ENCODE assay signal across 1 cellular context in genomic region chr1:231058416-231059109, GRCh38.
TF ChIP-seq lines count a peak whose summit lies in the region.

No MANE protein-coding gene starts in this region.

TF ChIP-seq in GM12878, 131 proteins besides CTCF, POLR2A, EP300 and RAD21:
- TF ChIP-seq ZNF217 (IDR thresholded peaks at IDR 0.05) = no peak
- TF ChIP-seq ATF7 (IDR thresholded peaks at IDR 0.05; ENCODE audit: low read depth) = no peak
- no peak for TF ChIP-seq NR2F1 (conservative IDR thresholded peaks at IDR 0.05)
- TF ChIP-seq ZNF687 (IDR thresholded peaks at IDR 0.05) = no peak
- TF ChIP-seq PAX5 (IDR thresholded peaks at IDR 0.05; ENCODE audit: borderline replicate concordance, low read depth, low read length) = no peak
- TF ChIP-seq, protein P1, sequence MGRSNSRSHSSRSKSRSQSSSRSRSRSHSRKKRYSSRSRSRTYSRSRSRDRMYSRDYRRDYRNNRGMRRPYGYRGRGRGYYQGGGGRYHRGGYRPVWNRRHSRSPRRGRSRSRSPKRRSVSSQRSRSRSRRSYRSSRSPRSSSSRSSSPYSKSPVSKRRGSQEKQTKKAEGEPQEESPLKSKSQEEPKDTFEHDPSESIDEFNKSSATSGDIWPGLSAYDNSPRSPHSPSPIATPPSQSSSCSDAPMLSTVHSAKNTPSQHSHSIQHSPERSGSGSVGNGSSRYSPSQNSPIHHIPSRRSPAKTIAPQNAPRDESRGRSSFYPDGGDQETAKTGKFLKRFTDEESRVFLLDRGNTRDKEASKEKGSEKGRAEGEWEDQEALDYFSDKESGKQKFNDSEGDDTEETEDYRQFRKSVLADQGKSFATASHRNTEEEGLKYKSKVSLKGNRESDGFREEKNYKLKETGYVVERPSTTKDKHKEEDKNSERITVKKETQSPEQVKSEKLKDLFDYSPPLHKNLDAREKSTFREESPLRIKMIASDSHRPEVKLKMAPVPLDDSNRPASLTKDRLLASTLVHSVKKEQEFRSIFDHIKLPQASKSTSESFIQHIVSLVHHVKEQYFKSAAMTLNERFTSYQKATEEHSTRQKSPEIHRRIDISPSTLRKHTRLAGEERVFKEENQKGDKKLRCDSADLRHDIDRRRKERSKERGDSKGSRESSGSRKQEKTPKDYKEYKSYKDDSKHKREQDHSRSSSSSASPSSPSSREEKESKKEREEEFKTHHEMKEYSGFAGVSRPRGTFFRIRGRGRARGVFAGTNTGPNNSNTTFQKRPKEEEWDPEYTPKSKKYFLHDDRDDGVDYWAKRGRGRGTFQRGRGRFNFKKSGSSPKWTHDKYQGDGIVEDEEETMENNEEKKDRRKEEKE (IDR thresholded peaks at IDR 0.05) = no peak
- no peak for TF ChIP-seq SMAD1 (IDR thresholded peaks at IDR 0.05; ENCODE audit: low read depth, partially characterized antibody)
